Comparison of ENCODE assay signal across 14 cellular contexts in the genomic region with DNA sequence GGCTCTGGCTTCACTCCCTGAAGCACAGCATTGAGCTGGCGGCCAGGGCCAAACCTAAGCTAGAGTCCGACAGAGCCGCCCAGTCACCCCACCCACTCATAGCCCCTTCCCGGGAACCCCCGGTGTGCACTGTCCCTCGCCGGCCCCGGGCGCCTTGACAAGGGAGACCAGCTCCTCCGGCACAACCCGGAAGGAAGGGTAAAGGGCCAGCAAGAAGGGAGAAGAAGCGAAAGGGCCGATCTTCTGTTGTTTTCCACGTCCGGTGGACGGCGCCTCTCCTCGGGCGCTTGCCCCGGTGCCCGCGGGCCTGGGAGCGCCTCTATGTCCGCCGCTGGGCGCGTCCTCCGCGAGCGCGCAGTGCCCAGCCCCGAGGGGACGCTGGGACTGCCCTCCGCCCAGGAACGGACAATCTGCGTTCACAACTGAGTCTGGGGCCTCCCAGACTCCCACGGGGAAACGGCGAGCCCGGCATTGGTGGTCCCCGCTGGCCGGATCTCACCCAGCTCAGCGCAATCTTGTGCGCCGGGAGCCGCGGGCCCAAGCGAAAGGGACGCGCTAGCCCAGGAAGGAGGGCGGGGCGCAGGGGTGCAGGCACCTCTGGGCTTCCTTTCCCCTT.
DNase-seq lines count a peak whose midpoint lies in the region; ATAC-seq, FAIRE-seq and TF ChIP-seq lines count a peak whose summit lies in the region.
"Had no signal": no experiment of that assay in that cellular context is flagged by ENCODE, and none has a peak within 500 bp of the region (broad histone marks: within the 10 kb centered on the region; RNA-seq: fewer than 3 reads in every experiment).

No MANE protein-coding gene starts in this region.

- H3K27me3 Mint-ChIP-seq in activated CD4-positive, alpha-beta memory T cell treated with anti-CD3 and anti-CD28 coated beads, Interleukin-2, amount 10 ng/mL, durations not matched to agents 7 days and 5 days, result peaks cover 5% of the 10 kb centered on the region

- WGBS in heart left ventricle, 4 donors, result 4 to 9% (median 7%) methylated on average over 34 to 52 of the region's 52 CpGs
- 3 to 7% methylated on average over 49 to 52 of the region's 52 CpGs for WGBS in pancreas, 2 donors

- H3K27ac ChIP-seq in WERI-Rb-1 (no peak overlapping the region), heart left ventricle (no peak overlapping the region), pancreas (no peak overlapping the region)
- H3K27ac ChIP-seq: C4-2B had no signal

- H3K9me3 Mint-ChIP-seq in activated CD4-positive, alpha-beta memory T cell treated with anti-CD3 and anti-CD28 coated beads, Interleukin-2, amount 10 ng/mL, durations not matched to agents 7 days and 5 days, result no peaks in the 10 kb centered on the region

- no peak overlapping the region for H3K27ac Mint-ChIP-seq in activated CD4-positive, alpha-beta memory T cell treated with anti-CD3 and anti-CD28 coated beads, Interleukin-2, amount 10 ng/mL, durations not matched to agents 7 days and 5 days
- H3K27ac Mint-ChIP-seq: stimulated activated naive B cell treated with anti-CD40 and anti-IgM and Interleukin-4, amounts not matched to agents 10 μg/mL and 1 μg/mL and 100 μg/mL, for 72 hours had no signal

- TF ChIP-seq CTCF in BJ (IDR thresholded peaks at IDR 0.05; ENCODE audit: insufficient read depth, low read depth, low read length), result no peak
- TF ChIP-seq CTCF in WERI-Rb-1 (IDR thresholded peaks at IDR 0.05; ENCODE audit: low read depth, low read length), result peak; percentile 19; the same call in 1 of the 2 replicates
- no peak for TF ChIP-seq CTCF in heart left ventricle (IDR thresholded peaks at IDR 0.05)
- TF ChIP-seq CTCF in pancreas (IDR thresholded peaks at IDR 0.05), result no peak

- no peak for TF ChIP-seq POLR2A in heart left ventricle (IDR thresholded peaks at IDR 0.05)

- POLR2A ChIA-PET in BJ (lab: Charles Lee), result no interaction called here
- POLR2A ChIA-PET in activated CD4-positive, alpha-beta memory T cell treated with anti-CD3 and anti-CD28 coated beads, Interleukin-2, amount 10 ng/mL, durations not matched to agents 7 days and 5 days (lab: Charles Lee), result no interaction called here

- no peaks in the 10 kb centered on the region for H3K36me3 Mint-ChIP-seq in activated CD4-positive, alpha-beta memory T cell treated with anti-CD3 and anti-CD28 coated beads, Interleukin-2, amount 10 ng/mL, durations not matched to agents 7 days and 5 days (ENCODE audit: low read depth)

- no peaks in the 10 kb centered on the region for H3K4me1 Mint-ChIP-seq in activated CD4-positive, alpha-beta memory T cell treated with anti-CD3 and anti-CD28 coated beads, Interleukin-2, amount 10 ng/mL, durations not matched to agents 7 days and 5 days

- H3K36me3 ChIP-seq in BJ (ENCODE audit: control insufficient read depth, insufficient read depth, low read length) (no peaks in the 10 kb centered on the region), WERI-Rb-1 (no peaks in the 10 kb centered on the region), heart left ventricle (no peaks in the 10 kb centered on the region), pancreas (no peaks in the 10 kb centered on the region)

- H3K4me3 Mint-ChIP-seq in activated CD4-positive, alpha-beta memory T cell treated with anti-CD3 and anti-CD28 coated beads, Interleukin-2, amount 10 ng/mL, durations not matched to agents 7 days and 5 days, result no peak overlapping the region

- no peak for ATAC-seq in heart left ventricle
- ATAC-seq in pancreas, result peak; percentile 31 to 74 (median 71)
- ATAC-seq in GM19395 (IDR thresholded peaks at IDR 0.05; ENCODE audit: unreplicated experiment), result no peak
- ATAC-seq: stimulated activated naive B cell treated with anti-CD40 and anti-IgM and Interleukin-4, amounts not matched to agents 10 μg/mL and 1 μg/mL and 100 μg/mL, for 72 hours had no signal

- intact Hi-C loops in heart left ventricle (cut with DNase I), result no loop called here
- intact Hi-C loops in pancreas (cut with DNase I), result no loop called here

- H3K9me3 ChIP-seq in WERI-Rb-1 (ENCODE audit: severe bottlenecking), result no peaks in the 10 kb centered on the region
- H3K9me3 ChIP-seq in heart left ventricle, result no peaks in the 10 kb centered on the region
- no peaks in the 10 kb centered on the region for H3K9me3 ChIP-seq in pancreas

- CTCF ChIA-PET in BJ (lab: Yijun Ruan, JAX), result no interaction called here
- CTCF ChIA-PET in activated CD4-positive, alpha-beta memory T cell treated with anti-CD3 and anti-CD28 coated beads, Interleukin-2, amount 10 ng/mL, durations not matched to agents 7 days and 5 days (lab: Charles Lee), result no interaction called here

- peaks cover 0 to 8% (median 0%) of the 10 kb centered on the region in 12 donors for H3K4me1 ChIP-seq in heart left ventricle
- no peaks in the 10 kb centered on the region for H3K4me1 ChIP-seq in pancreas

- no peaks in the 10 kb centered on the region for H3K27me3 ChIP-seq in BJ (ENCODE audit: control insufficient read depth, insufficient read depth, low read length)
- H3K27me3 ChIP-seq in WERI-Rb-1 (ENCODE audit: insufficient read depth, low read depth, severe bottlenecking), result peaks cover 5% of the 10 kb centered on the region
- H3K27me3 ChIP-seq in heart left ventricle, result peaks cover 0 to 33% (median 5%) of the 10 kb centered on the region in 9 donors
- H3K27me3 ChIP-seq in pancreas, result no peaks in the 10 kb centered on the region

- no peak for FAIRE-seq in pancreas (lab: Jason Lieb, UNC)
- FAIRE-seq: GM12891 had no signal

- no peak for DNase-seq in BJ (ENCODE audit: low read depth)
- DNase-seq in WERI-Rb-1, result peak; percentile 48
- DNase-seq in heart left ventricle, result peak in 1 of 5 donors; percentile 54
- DNase-seq in pancreas, result peak in 3 of 6 donors; percentile 22 to 59 (median 43)
- no peak for DNase-seq in NOMO-1 (lab: John Stamatoyannopoulos, UW; ENCODE audit: unreplicated experiment in 2 of 2)
- DNase-seq in stimulated activated naive CD4-positive, alpha-beta T cell (lab: John Stamatoyannopoulos, UW), result no peak
- no peak for DNase-seq in activated CD4-positive, alpha-beta memory T cell treated with anti-CD3 and anti-CD28 coated beads, Interleukin-2, amount 10 ng/mL, durations not matched to agents 7 days and 5 days
- DNase-seq: activated T-cell treated with anti-CD3 and anti-CD28 coated beads, Interleukin-2, amount 50 U/mL, for 48 hours; kidney glomerular epithelial cell; NCI-H526 treated with DMSO at 0.1 percent for 48 hours; stimulated activated naive B cell treated with anti-CD40 and anti-IgM and Interleukin-4, amounts not matched to agents 10 μg/mL and 1 μg/mL and 100 μg/mL, for 72 hours had no signal

- peak overlapping the region; percentile 9 for H3K4me3 ChIP-seq in BJ (ENCODE audit: low read depth, low read length)
- peak overlapping the region; percentile 69 for H3K4me3 ChIP-seq in WERI-Rb-1 (ENCODE audit: low read depth, low read length)
- peak overlapping the region; percentile 11 to 55 (median 44) for H3K4me3 ChIP-seq in heart left ventricle
- H3K4me3 ChIP-seq in pancreas, result peak overlapping the region; percentile 21 to 49 (median 32)

Comparison
In these comparisons a context has a peak if more than half of its experiments do, and no peak if none do; other contexts are left out.
1. H3K4me3 ChIP-seq: peak in every context shown above with its lines; median percentile 69 in WERI-Rb-1; 44 in heart left ventricle; 32 in pancreas; 9 in BJ.
2. ATAC-seq: peak in pancreas (4 of 4); none in heart left ventricle (0 of 4) and GM19395 (single experiment).